1 cellular context compared by ENCODE assay signal in genomic region chr15:40160689-40161688, GRCh38.
TF ChIP-seq lines count a peak whose summit lies in the region.

TSS of gene BUB1B (plus strand) at chr15:40161069. CDS start at chr15:40161221, 152 bp downstream.

TF ChIP-seq in GM12878, 131 proteins besides CTCF, POLR2A, EP300 and RAD21 (continued from another document and continues in another):
- TF ChIP-seq SIX5 (IDR thresholded peaks at IDR 0.05; ENCODE audit: low read depth, low read length, severe bottlenecking), result peak; percentile 100
- TF ChIP-seq RB1 (IDR thresholded peaks at IDR 0.05; ENCODE audit: borderline replicate concordance), result peak; percentile 71; the same call in 1 of the 2 replicates
- no peak for TF ChIP-seq PBX3 (IDR thresholded peaks at IDR 0.05; ENCODE audit: insufficient replicate concordance, low read depth, low read length)
- TF ChIP-seq BRCA1 (IDR thresholded peaks at IDR 0.05; ENCODE audit: low read depth, low read length), result peak; percentile 72; the same call in 1 of the 2 replicates
- peak; percentile 100 for TF ChIP-seq SIN3A (IDR thresholded peaks at IDR 0.05; ENCODE audit: low read depth, low read length)
- TF ChIP-seq E2F4 (IDR thresholded peaks at IDR 0.05; ENCODE audit: low read depth, low read length), result peak; percentile 100
- no peak for TF ChIP-seq SKIL (IDR thresholded peaks at IDR 0.05; ENCODE audit: low read depth, poor library complexity, severe bottlenecking)
- peak; percentile 97 for TF ChIP-seq YY1 (IDR thresholded peaks at IDR 0.05; ENCODE audit: low read depth, low read length)
- TF ChIP-seq MLLT1 (IDR thresholded peaks at IDR 0.05), result 0 out of 2 replicates have a peak, but pooled peaks have one; percentile 52
- TF ChIP-seq MYB (IDR thresholded peaks at IDR 0.05; ENCODE audit: borderline replicate concordance, low read depth, low read length), result peak; percentile 83; the same call in 1 of the 2 replicates
- 0 out of 2 replicates have a peak, but pooled peaks have one; percentile 25 for TF ChIP-seq GABPA (IDR thresholded peaks at IDR 0.05; ENCODE audit: low read depth)
- peak; percentile 92 for TF ChIP-seq CREB1 (IDR thresholded peaks at IDR 0.05; ENCODE audit: low read depth)
- no peak for TF ChIP-seq JUND (IDR thresholded peaks at IDR 0.05; ENCODE audit: low read depth, low read length)
- no peak for TF ChIP-seq KDM1A (IDR thresholded peaks at IDR 0.05; ENCODE audit: borderline replicate concordance)
- no peak for TF ChIP-seq RELA (IDR thresholded peaks at IDR 0.05; ENCODE audit: borderline replicate concordance, partially characterized antibody)
- peak; percentile 61 for TF ChIP-seq NR2C1 (IDR thresholded peaks at IDR 0.05)
- TF ChIP-seq GATAD2B (conservative IDR thresholded peaks at IDR 0.05; ENCODE audit: low read depth), result peak; percentile 86
- peak; percentile 53; the same call in 1 of the 2 replicates for TF ChIP-seq ZNF207 (IDR thresholded peaks at IDR 0.05; ENCODE audit: borderline replicate concordance)
- no peak for TF ChIP-seq SUPT20H (IDR thresholded peaks at IDR 0.05; ENCODE audit: borderline replicate concordance, control insufficient read depth, low read depth, low read length)
- TF ChIP-seq RELB (IDR thresholded peaks at IDR 0.05; ENCODE audit: low read depth), result peak; percentile 56; the same call in 1 of the 2 replicates
- peak; percentile 90 for TF ChIP-seq MAX (IDR thresholded peaks at IDR 0.05; ENCODE audit: low read depth, low read length)
- no peak for TF ChIP-seq SREBF2 (IDR thresholded peaks at IDR 0.05; ENCODE audit: low read length)
- TF ChIP-seq PKNOX1 (IDR thresholded peaks at IDR 0.05), result peak; percentile 52; the same call in 1 of the 2 replicates
- no peak for TF ChIP-seq BACH1 (IDR thresholded peaks at IDR 0.05; ENCODE audit: borderline replicate concordance)
- TF ChIP-seq ZBTB40 (IDR thresholded peaks at IDR 0.05; ENCODE audit: borderline replicate concordance), result no peak; the same call in 1 of the 2 replicates
- 0 out of 2 replicates have a peak, but pooled peaks have one; percentile 10 for TF ChIP-seq TCF12 (IDR thresholded peaks at IDR 0.05; ENCODE audit: low read depth, low read length)
- TF ChIP-seq CEBPB (IDR thresholded peaks at IDR 0.05; ENCODE audit: borderline replicate concordance in 1 of 2, low read depth in 2 of 2, low read length in 2 of 2), result no peak
- TF ChIP-seq IKZF1 (conservative IDR thresholded peaks at IDR 0.05), result peak; percentile 98
- TF ChIP-seq MYC (IDR thresholded peaks at IDR 0.05; ENCODE audit: insufficient read depth, insufficient read length, insufficient replicate concordance, low read length, severe bottlenecking), result peak; percentile 57
- TF ChIP-seq BHLHE40 (IDR thresholded peaks at IDR 0.05; ENCODE audit: borderline replicate concordance in 1 of 2, low read depth in 2 of 2, low read length in 1 of 2), result peak; percentile 37 to 83; a peak in 2 of 4 replicates
- peak; percentile 100 for TF ChIP-seq NKRF (conservative IDR thresholded peaks at IDR 0.05)
- TF ChIP-seq ZNF24 (IDR thresholded peaks at IDR 0.05), result no peak
- peak; percentile 82; the same call in 1 of the 2 replicates for TF ChIP-seq RCOR1 (conservative IDR thresholded peaks at IDR 0.05; ENCODE audit: low read depth, low read length)
- TF ChIP-seq HDAC2 (IDR thresholded peaks at IDR 0.05), result no peak
- TF ChIP-seq EGR1 (IDR thresholded peaks at IDR 0.05; ENCODE audit: borderline replicate concordance in 1 of 2, low read depth in 2 of 2, low read length in 2 of 2), result peak in 1 of 2 experiments; percentile 86; a peak in 1 of 3 replicates
- no peak for TF ChIP-seq BMI1 (IDR thresholded peaks at IDR 0.05; ENCODE audit: borderline replicate concordance)
- peak; percentile 59; the same call in 1 of the 2 replicates for TF ChIP-seq PAX5 (IDR thresholded peaks at IDR 0.05; ENCODE audit: borderline replicate concordance, low read depth, low read length)
- TF ChIP-seq HCFC1 (IDR thresholded peaks at IDR 0.05; ENCODE audit: low read length), result peak; percentile 100
- TF ChIP-seq STAT1 (conservative IDR thresholded peaks at IDR 0.05), result peak; percentile 82; the same call in 1 of the 2 replicates
- peak; percentile 79 for TF ChIP-seq POLR2AphosphoS5 (IDR thresholded peaks at IDR 0.05; ENCODE audit: low read length)
- no peak for TF ChIP-seq ZBTB4 (CRISPR knock-in tag; IDR thresholded peaks at IDR 0.05)
- 0 out of 2 replicates have a peak, but pooled peaks have one; percentile 16 for TF ChIP-seq DPF2 (IDR thresholded peaks at IDR 0.05)
